In the genomic region with DNA sequence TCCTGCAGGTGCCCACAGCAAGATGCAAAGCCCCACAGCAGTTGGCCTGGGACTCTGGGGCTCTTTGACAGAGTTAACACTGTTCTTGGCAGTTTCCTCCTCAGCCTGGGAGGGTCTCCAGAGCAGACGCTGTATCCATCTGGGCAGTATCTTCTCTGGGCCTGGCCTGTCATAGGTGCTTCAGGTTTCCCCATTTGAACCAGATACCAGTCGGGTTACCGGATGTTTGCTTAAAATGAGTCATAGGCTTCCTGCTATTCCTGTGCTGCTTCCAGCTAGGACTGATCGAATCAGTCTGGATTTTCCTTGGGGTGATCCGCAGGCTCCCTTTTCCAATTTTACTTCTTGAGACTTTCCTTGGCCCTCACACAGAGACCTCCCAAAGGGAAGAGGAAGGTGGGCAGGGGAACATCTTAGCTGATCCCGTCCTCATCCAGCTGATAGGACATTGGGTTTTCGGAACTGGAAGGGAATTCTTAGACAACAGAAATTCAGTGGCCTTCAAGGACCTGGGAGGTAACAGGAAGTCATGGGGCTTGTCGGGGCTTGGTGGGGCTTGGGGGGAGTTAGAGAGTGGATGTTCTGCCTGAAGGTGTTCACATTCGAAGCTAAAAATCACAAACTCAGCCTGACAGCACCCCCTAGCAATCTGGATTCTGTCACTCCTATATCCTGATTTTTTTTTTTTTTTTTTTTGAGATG, we compare ENCODE assay signal across 1 cellular context.
A peak's percentile ranks its signal among the peaks of the same experiment; 100 is the strongest.
TF ChIP-seq lines count a peak whose summit lies in the region.

No MANE protein-coding gene starts in this region.

TF ChIP-seq in HepG2, 621 proteins besides CTCF, POLR2A, EP300 and RAD21 (continued from another document and continues in another):
- TF ChIP-seq ZNF781 (CRISPR knock-in tag; IDR thresholded peaks at IDR 0.05; ENCODE audit: borderline replicate concordance, not compliant biosample characterization): no peak
- TF ChIP-seq, protein P1, sequence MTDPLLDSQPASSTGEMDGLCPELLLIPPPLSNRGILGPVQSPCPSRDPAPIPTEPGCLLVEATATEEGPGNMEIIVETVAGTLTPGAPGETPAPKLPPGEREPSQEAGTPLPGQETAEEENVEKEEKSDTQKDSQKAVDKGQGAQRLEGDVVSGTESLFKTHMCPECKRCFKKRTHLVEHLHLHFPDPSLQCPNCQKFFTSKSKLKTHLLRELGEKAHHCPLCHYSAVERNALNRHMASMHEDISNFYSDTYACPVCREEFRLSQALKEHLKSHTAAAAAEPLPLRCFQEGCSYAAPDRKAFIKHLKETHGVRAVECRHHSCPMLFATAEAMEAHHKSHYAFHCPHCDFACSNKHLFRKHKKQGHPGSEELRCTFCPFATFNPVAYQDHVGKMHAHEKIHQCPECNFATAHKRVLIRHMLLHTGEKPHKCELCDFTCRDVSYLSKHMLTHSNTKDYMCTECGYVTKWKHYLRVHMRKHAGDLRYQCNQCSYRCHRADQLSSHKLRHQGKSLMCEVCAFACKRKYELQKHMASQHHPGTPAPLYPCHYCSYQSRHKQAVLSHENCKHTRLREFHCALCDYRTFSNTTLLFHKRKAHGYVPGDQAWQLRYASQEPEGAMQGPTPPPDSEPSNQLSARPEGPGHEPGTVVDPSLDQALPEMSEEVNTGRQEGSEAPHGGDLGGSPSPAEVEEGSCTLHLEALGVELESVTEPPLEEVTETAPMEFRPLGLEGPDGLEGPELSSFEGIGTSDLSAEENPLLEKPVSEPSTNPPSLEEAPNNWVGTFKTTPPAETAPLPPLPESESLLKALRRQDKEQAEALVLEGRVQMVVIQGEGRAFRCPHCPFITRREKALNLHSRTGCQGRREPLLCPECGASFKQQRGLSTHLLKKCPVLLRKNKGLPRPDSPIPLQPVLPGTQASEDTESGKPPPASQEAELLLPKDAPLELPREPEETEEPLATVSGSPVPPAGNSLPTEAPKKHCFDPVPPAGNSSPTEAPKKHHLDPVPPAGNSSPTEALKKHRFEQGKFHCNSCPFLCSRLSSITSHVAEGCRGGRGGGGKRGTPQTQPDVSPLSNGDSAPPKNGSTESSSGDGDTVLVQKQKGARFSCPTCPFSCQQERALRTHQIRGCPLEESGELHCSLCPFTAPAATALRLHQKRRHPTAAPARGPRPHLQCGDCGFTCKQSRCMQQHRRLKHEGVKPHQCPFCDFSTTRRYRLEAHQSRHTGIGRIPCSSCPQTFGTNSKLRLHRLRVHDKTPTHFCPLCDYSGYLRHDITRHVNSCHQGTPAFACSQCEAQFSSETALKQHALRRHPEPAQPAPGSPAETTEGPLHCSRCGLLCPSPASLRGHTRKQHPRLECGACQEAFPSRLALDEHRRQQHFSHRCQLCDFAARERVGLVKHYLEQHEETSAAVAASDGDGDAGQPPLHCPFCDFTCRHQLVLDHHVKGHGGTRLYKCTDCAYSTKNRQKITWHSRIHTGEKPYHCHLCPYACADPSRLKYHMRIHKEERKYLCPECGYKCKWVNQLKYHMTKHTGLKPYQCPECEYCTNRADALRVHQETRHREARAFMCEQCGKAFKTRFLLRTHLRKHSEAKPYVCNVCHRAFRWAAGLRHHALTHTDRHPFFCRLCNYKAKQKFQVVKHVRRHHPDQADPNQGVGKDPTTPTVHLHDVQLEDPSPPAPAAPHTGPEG (CRISPR knock-in tag; IDR thresholded peaks at IDR 0.05): no peak
- no peak for TF ChIP-seq MZF1 (CRISPR knock-in tag; IDR thresholded peaks at IDR 0.05; ENCODE audit: borderline replicate concordance)
- no peak for TF ChIP-seq TBX3 (IDR thresholded peaks at IDR 0.05; ENCODE audit: borderline replicate concordance)
- no peak for TF ChIP-seq NFIC (IDR thresholded peaks at IDR 0.05; ENCODE audit: low read length)
- no peak for TF ChIP-seq ZNF564 (CRISPR knock-in tag; IDR thresholded peaks at IDR 0.05)
- TF ChIP-seq, protein P2, sequence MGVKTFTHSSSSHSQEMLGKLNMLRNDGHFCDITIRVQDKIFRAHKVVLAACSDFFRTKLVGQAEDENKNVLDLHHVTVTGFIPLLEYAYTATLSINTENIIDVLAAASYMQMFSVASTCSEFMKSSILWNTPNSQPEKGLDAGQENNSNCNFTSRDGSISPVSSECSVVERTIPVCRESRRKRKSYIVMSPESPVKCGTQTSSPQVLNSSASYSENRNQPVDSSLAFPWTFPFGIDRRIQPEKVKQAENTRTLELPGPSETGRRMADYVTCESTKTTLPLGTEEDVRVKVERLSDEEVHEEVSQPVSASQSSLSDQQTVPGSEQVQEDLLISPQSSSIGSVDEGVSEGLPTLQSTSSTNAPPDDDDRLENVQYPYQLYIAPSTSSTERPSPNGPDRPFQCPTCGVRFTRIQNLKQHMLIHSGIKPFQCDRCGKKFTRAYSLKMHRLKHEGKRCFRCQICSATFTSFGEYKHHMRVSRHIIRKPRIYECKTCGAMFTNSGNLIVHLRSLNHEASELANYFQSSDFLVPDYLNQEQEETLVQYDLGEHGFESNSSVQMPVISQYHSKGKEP (CRISPR knock-in tag; IDR thresholded peaks at IDR 0.05): no peak
- TF ChIP-seq MEF2D (CRISPR knock-in tag; IDR thresholded peaks at IDR 0.05): peak; percentile 82
- no peak for TF ChIP-seq NCOA1 (CRISPR knock-in tag; IDR thresholded peaks at IDR 0.05)
- no peak for TF ChIP-seq ZNF382 (CRISPR knock-in tag; IDR thresholded peaks at IDR 0.05; ENCODE audit: borderline replicate concordance)
- TF ChIP-seq FOXM1 (CRISPR knock-in tag; IDR thresholded peaks at IDR 0.05): no peak
- TF ChIP-seq ZNF782 (CRISPR knock-in tag; IDR thresholded peaks at IDR 0.05; ENCODE audit: borderline replicate concordance): no peak
- TF ChIP-seq, protein P3, sequence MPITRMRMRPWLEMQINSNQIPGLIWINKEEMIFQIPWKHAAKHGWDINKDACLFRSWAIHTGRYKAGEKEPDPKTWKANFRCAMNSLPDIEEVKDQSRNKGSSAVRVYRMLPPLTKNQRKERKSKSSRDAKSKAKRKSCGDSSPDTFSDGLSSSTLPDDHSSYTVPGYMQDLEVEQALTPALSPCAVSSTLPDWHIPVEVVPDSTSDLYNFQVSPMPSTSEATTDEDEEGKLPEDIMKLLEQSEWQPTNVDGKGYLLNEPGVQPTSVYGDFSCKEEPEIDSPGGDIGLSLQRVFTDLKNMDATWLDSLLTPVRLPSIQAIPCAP (CRISPR knock-in tag; IDR thresholded peaks at IDR 0.05; ENCODE audit: low read depth): no peak
- TF ChIP-seq U2AF1 (optimal IDR thresholded peaks at IDR 0.05; ENCODE audit: low read depth, low read length): no peak
- TF ChIP-seq MAF1 (CRISPR knock-in tag; IDR thresholded peaks at IDR 0.05; ENCODE audit: borderline replicate concordance): no peak
- TF ChIP-seq HMG20B (CRISPR knock-in tag; conservative IDR thresholded peaks at IDR 0.05): no peak
- TF ChIP-seq KAT2B (IDR thresholded peaks at IDR 0.05; ENCODE audit: borderline replicate concordance, low read depth, low read length): no peak
- TF ChIP-seq IKZF1 (IDR thresholded peaks at IDR 0.05): no peak
- TF ChIP-seq ZNF567 (CRISPR knock-in tag; IDR thresholded peaks at IDR 0.05; ENCODE audit: borderline replicate concordance): no peak
- TF ChIP-seq HCFC1 (IDR thresholded peaks at IDR 0.05; ENCODE audit: low read depth, low read length): no peak
- peak; percentile 47; the same call in 1 of the 2 replicates for TF ChIP-seq NR2C2 (CRISPR knock-in tag; IDR thresholded peaks at IDR 0.05; ENCODE audit: borderline replicate concordance)
- TF ChIP-seq NRL (CRISPR knock-in tag; IDR thresholded peaks at IDR 0.05; ENCODE audit: borderline replicate concordance): no peak
- TF ChIP-seq JARID2 (CRISPR knock-in tag; IDR thresholded peaks at IDR 0.05; ENCODE audit: insufficient replicate concordance): no peak
- no peak for TF ChIP-seq SAFB2 (CRISPR knock-in tag; IDR thresholded peaks at IDR 0.05; ENCODE audit: borderline replicate concordance, low read depth)
- no peak for TF ChIP-seq CBFB (CRISPR knock-in tag; IDR thresholded peaks at IDR 0.05)
- TF ChIP-seq ZNF83 (CRISPR knock-in tag; IDR thresholded peaks at IDR 0.05; ENCODE audit: borderline replicate concordance): no peak
- TF ChIP-seq ARNT2 (CRISPR knock-in tag; IDR thresholded peaks at IDR 0.05; ENCODE audit: low read depth): 0 out of 2 replicates have a peak, but pooled peaks have one; percentile 52
- no peak for TF ChIP-seq ARNT (IDR thresholded peaks at IDR 0.05)
- no peak for TF ChIP-seq TCF7L2 (IDR thresholded peaks at IDR 0.05; ENCODE audit: low read depth, low read length)
- TF ChIP-seq, protein P4, sequence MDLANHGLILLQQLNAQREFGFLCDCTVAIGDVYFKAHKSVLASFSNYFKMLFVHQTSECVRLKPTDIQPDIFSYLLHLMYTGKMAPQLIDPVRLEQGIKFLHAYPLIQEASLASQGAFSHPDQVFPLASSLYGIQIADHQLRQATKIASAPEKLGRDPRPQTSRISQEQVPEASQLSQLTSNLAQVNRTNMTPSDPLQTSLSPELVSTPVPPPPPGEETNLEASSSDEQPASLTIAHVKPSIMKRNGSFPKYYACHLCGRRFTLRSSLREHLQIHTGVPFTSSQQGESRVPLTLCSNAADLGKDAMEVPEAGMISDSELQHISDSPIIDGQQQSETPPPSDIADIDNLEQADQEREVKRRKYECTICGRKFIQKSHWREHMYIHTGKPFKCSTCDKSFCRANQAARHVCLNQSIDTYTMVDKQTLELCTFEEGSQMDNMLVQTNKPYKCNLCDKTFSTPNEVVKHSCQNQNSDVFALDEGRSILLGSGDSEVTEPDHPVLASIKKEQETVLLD (CRISPR knock-in tag; IDR thresholded peaks at IDR 0.05; ENCODE audit: low read depth): no peak
- TF ChIP-seq DMAP1 (CRISPR knock-in tag; IDR thresholded peaks at IDR 0.05): peak; percentile 48; the same call in 1 of the 2 replicates
- TF ChIP-seq STAT5B (CRISPR knock-in tag; IDR thresholded peaks at IDR 0.05): no peak
- no peak for TF ChIP-seq ZNF879 (CRISPR knock-in tag; IDR thresholded peaks at IDR 0.05)
- no peak for TF ChIP-seq HNRNPK (IDR thresholded peaks at IDR 0.05; ENCODE audit: low read depth, low read length, poor library complexity, severe bottlenecking)
- TF ChIP-seq, protein P5, sequence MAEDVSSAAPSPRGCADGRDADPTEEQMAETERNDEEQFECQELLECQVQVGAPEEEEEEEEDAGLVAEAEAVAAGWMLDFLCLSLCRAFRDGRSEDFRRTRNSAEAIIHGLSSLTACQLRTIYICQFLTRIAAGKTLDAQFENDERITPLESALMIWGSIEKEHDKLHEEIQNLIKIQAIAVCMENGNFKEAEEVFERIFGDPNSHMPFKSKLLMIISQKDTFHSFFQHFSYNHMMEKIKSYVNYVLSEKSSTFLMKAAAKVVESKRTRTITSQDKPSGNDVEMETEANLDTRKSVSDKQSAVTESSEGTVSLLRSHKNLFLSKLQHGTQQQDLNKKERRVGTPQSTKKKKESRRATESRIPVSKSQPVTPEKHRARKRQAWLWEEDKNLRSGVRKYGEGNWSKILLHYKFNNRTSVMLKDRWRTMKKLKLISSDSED (CRISPR knock-in tag; IDR thresholded peaks at IDR 0.05): no peak
- TF ChIP-seq PLRG1 (conservative IDR thresholded peaks at IDR 0.05): no peak
- TF ChIP-seq HIVEP1 (CRISPR knock-in tag; IDR thresholded peaks at IDR 0.05): peak; percentile 63; the same call in 1 of the 2 replicates
- TF ChIP-seq BORCS8-MEF2B (CRISPR knock-in tag; IDR thresholded peaks at IDR 0.05): no peak
- TF ChIP-seq THYN1 (CRISPR knock-in tag; IDR thresholded peaks at IDR 0.05; ENCODE audit: borderline replicate concordance, low read depth): no peak
- no peak for TF ChIP-seq TBP (CRISPR knock-in tag; IDR thresholded peaks at IDR 0.05)
- TF ChIP-seq ZNF468 (CRISPR knock-in tag; IDR thresholded peaks at IDR 0.05): no peak
- TF ChIP-seq, protein P6, sequence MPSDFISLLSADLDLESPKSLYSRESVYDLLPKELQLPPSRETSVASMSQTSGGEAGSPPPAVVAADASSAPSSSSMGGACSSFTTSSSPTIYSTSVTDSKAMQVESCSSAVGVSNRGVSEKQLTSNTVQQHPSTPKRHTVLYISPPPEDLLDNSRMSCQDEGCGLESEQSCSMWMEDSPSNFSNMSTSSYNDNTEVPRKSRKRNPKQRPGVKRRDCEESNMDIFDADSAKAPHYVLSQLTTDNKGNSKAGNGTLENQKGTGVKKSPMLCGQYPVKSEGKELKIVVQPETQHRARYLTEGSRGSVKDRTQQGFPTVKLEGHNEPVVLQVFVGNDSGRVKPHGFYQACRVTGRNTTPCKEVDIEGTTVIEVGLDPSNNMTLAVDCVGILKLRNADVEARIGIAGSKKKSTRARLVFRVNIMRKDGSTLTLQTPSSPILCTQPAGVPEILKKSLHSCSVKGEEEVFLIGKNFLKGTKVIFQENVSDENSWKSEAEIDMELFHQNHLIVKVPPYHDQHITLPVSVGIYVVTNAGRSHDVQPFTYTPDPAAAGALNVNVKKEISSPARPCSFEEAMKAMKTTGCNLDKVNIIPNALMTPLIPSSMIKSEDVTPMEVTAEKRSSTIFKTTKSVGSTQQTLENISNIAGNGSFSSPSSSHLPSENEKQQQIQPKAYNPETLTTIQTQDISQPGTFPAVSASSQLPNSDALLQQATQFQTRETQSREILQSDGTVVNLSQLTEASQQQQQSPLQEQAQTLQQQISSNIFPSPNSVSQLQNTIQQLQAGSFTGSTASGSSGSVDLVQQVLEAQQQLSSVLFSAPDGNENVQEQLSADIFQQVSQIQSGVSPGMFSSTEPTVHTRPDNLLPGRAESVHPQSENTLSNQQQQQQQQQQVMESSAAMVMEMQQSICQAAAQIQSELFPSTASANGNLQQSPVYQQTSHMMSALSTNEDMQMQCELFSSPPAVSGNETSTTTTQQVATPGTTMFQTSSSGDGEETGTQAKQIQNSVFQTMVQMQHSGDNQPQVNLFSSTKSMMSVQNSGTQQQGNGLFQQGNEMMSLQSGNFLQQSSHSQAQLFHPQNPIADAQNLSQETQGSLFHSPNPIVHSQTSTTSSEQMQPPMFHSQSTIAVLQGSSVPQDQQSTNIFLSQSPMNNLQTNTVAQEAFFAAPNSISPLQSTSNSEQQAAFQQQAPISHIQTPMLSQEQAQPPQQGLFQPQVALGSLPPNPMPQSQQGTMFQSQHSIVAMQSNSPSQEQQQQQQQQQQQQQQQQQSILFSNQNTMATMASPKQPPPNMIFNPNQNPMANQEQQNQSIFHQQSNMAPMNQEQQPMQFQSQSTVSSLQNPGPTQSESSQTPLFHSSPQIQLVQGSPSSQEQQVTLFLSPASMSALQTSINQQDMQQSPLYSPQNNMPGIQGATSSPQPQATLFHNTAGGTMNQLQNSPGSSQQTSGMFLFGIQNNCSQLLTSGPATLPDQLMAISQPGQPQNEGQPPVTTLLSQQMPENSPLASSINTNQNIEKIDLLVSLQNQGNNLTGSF (CRISPR knock-in tag; IDR thresholded peaks at IDR 0.05): no peak
- TF ChIP-seq TOE1 (CRISPR knock-in tag; IDR thresholded peaks at IDR 0.05): no peak
- peak; percentile 43; the same call in 1 of the 2 replicates for TF ChIP-seq TAF1 (CRISPR knock-in tag; IDR thresholded peaks at IDR 0.05)
